2 cellular contexts compared by ENCODE assay signal in genomic region chrX:38519651-38520050, GRCh38.
TF ChIP-seq lines count a peak whose summit lies in the region.

No MANE protein-coding gene starts in this region.

TF ChIP-seq in HepG2, 621 proteins besides CTCF, POLR2A, EP300 and RAD21:
- TF ChIP-seq CERS6 (CRISPR knock-in tag; IDR thresholded peaks at IDR 0.05) (no peak), ZNF614 (CRISPR knock-in tag; IDR thresholded peaks at IDR 0.05; ENCODE audit: borderline replicate concordance) (no peak), ZSCAN9 (CRISPR knock-in tag; IDR thresholded peaks at IDR 0.05; ENCODE audit: borderline replicate concordance) (no peak), KLF13 (CRISPR knock-in tag; IDR thresholded peaks at IDR 0.05) (no peak), IKZF5 (CRISPR knock-in tag; IDR thresholded peaks at IDR 0.05) (no peak), ZNF609 (CRISPR knock-in tag; IDR thresholded peaks at IDR 0.05; ENCODE audit: borderline replicate concordance) (no peak), MXD4 (CRISPR knock-in tag; IDR thresholded peaks at IDR 0.05) (no peak), ZNF224 (CRISPR knock-in tag; IDR thresholded peaks at IDR 0.05) (no peak), ZNF629 (CRISPR knock-in tag; conservative IDR thresholded peaks at IDR 0.05) (no peak), FOXJ3 (CRISPR knock-in tag; IDR thresholded peaks at IDR 0.05; ENCODE audit: borderline replicate concordance) (no peak), TAF15 (IDR thresholded peaks at IDR 0.05; ENCODE audit: low read depth, low read length, poor library complexity, severe bottlenecking) (no peak), ZNF784 (CRISPR knock-in tag; IDR thresholded peaks at IDR 0.05; ENCODE audit: borderline replicate concordance) (no peak), ZBTB8A (CRISPR knock-in tag; IDR thresholded peaks at IDR 0.05; ENCODE audit: borderline replicate concordance, low read depth) (no peak), CEBPB (IDR thresholded peaks at IDR 0.05; ENCODE audit: borderline replicate concordance, low read depth, low read length) (no peak), HNF1B (CRISPR knock-in tag; IDR thresholded peaks at IDR 0.05) (no peak)
TF ChIP-seq in HepG2: peak in this region for 0.

TF ChIP-seq in SK-N-SH, 30 proteins besides CTCF, POLR2A, EP300 and RAD21:
- no peak for TF ChIP-seq EZH2phosphoT487 (IDR thresholded peaks at IDR 0.05; ENCODE audit: borderline replicate concordance, low read depth)
- TF ChIP-seq POLR2AphosphoS5 (IDR thresholded peaks at IDR 0.05; ENCODE audit: low read depth, low read length): no peak
- TF ChIP-seq MXI1 (IDR thresholded peaks at IDR 0.05; ENCODE audit: low read depth, low read length): no peak
